Comparison of ENCODE assay signal across 1 cellular context in the genomic region with DNA sequence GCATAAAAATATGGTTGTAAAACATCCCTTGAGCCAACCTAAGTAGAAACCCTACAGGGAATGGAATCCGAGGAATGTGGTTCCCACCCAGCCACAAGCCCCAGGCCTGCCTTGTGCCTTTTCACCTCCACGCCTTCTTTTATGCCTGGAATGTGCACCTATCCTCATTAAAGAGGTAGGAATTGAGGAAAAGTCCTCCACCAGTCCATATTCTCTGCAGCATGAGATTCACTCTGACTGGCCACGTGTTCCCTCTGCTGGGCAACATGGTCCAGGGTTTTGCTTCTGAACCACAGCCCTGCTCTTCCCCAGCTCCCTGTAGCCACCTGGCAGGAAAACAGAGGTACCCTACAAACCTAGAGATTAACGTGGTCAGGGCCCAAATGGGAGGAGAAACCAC.
TF ChIP-seq lines count a peak whose summit lies in the region.

No MANE protein-coding gene starts in this region.

TF ChIP-seq in GM23338, 12 proteins besides CTCF, POLR2A, EP300 and RAD21 (continued from another document):
- TF ChIP-seq, protein P1, sequence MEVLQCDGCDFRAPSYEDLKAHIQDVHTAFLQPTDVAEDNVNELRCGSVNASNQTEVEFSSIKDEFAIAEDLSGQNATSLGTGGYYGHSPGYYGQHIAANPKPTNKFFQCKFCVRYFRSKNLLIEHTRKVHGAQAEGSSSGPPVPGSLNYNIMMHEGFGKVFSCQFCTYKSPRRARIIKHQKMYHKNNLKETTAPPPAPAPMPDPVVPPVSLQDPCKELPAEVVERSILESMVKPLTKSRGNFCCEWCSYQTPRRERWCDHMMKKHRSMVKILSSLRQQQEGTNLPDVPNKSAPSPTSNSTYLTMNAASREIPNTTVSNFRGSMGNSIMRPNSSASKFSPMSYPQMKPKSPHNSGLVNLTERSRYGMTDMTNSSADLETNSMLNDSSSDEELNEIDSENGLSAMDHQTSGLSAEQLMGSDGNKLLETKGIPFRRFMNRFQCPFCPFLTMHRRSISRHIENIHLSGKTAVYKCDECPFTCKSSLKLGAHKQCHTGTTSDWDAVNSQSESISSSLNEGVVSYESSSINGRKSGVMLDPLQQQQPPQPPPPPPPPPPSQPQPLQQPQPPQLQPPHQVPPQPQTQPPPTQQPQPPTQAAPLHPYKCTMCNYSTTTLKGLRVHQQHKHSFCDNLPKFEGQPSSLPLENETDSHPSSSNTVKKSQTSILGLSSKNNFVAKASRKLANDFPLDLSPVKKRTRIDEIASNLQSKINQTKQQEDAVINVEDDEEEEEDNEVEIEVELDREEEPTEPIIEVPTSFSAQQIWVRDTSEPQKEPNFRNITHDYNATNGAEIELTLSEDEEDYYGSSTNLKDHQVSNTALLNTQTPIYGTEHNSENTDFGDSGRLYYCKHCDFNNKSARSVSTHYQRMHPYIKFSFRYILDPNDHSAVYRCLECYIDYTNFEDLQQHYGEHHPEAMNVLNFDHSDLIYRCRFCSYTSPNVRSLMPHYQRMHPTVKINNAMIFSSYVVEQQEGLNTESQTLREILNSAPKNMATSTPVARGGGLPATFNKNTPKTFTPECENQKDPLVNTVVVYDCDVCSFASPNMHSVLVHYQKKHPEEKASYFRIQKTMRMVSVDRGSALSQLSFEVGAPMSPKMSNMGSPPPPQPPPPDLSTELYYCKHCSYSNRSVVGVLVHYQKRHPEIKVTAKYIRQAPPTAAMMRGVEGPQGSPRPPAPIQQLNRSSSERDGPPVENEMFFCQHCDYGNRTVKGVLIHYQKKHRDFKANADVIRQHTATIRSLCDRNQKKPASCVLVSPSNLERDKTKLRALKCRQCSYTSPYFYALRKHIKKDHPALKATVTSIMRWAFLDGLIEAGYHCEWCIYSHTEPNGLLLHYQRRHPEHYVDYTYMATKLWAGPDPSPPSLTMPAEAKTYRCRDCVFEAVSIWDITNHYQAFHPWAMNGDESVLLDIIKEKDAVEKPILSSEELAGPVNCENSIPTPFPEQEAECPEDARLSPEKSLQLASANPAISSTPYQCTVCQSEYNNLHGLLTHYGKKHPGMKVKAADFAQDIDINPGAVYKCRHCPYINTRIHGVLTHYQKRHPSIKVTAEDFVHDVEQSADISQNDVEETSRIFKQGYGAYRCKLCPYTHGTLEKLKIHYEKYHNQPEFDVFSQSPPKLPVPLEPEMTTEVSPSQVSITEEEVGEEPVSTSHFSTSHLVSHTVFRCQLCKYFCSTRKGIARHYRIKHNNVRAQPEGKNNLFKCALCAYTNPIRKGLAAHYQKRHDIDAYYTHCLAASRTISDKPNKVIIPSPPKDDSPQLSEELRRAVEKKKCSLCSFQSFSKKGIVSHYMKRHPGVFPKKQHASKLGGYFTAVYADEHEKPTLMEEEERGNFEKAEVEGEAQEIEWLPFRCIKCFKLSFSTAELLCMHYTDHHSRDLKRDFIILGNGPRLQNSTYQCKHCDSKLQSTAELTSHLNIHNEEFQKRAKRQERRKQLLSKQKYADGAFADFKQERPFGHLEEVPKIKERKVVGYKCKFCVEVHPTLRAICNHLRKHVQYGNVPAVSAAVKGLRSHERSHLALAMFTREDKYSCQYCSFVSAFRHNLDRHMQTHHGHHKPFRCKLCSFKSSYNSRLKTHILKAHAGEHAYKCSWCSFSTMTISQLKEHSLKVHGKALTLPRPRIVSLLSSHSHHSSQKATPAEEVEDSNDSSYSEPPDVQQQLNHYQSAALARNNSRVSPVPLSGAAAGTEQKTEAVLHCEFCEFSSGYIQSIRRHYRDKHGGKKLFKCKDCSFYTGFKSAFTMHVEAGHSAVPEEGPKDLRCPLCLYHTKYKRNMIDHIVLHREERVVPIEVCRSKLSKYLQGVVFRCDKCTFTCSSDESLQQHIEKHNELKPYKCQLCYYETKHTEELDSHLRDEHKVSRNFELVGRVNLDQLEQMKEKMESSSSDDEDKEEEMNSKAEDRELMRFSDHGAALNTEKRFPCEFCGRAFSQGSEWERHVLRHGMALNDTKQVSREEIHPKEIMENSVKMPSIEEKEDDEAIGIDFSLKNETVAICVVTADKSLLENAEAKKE (CRISPR knock-in tag; IDR thresholded peaks at IDR 0.05) = no peak
